Comparison of ENCODE assay signal across 8 cellular contexts in genomic region chr2:173448938-173449471, GRCh38.
DNase-seq lines count a peak whose midpoint lies in the region; ATAC-seq, FAIRE-seq and TF ChIP-seq lines count a peak whose summit lies in the region.

No MANE protein-coding gene starts in this region.

- POLR2A ChIA-PET in activated naive CD8-positive, alpha-beta T cell treated with anti-CD3 and anti-CD28 coated beads, Interleukin-2, amount 10 ng/mL, durations not matched to agents 7 days and 5 days (lab: Charles Lee), result interaction anchor here (0.6 to 0.7 kb wide), 2 partner anchors 590 to 1762 kb away, joined by 3 to 4 read pairs; partner anchors contain the start of gene DYNC1I2

- in situ Hi-C loops in SK-MEL-5 (cut with HindIII; ENCODE audit: low pct_unique_long_range_greater_than_20kb, low sequenced_read_pairs), result no loop called here

- intact Hi-C loops in heart right ventricle (cut with DNase I), result loop anchor here (1.0 to 5.0 kb wide), 4 partner anchors 42 to 47 kb away; no protein-coding TSS in a partner anchor

- peak; percentile 86 for FAIRE-seq in A204.1 (lab: Jason Lieb, UNC)

- H3K9ac ChIP-seq in rectal smooth muscle tissue (ENCODE audit: low read length), result no peak overlapping the region

- WGBS in heart right ventricle, 2 donors, result 18 to 22% methylated on average over 16 to 17 of the region's 17 CpGs

- TF ChIP-seq CTCF in heart right ventricle (IDR thresholded peaks at IDR 0.05), result peak; percentile 65 to 84 (median 75)

- peaks cover 14% of the 10 kb centered on the region for H3K27me3 Mint-ChIP-seq in activated naive CD8-positive, alpha-beta T cell treated with anti-CD3 and anti-CD28 coated beads, Interleukin-2, amount 10 ng/mL, durations not matched to agents 7 days and 5 days

- no peak overlapping the region for H3K27ac Mint-ChIP-seq in activated naive CD8-positive, alpha-beta T cell treated with anti-CD3 and anti-CD28 coated beads, Interleukin-2, amount 10 ng/mL, durations not matched to agents 7 days and 5 days

- peak overlapping the region in 7 of 10 donors; percentile 15 to 44 (median 38) for H3K4me3 ChIP-seq in heart right ventricle
- H3K4me3 ChIP-seq in rectal smooth muscle tissue (ENCODE audit: low read length), result peak overlapping the region; percentile 63

- no peaks in the 10 kb centered on the region for H3K36me3 Mint-ChIP-seq in activated naive CD8-positive, alpha-beta T cell treated with anti-CD3 and anti-CD28 coated beads, Interleukin-2, amount 10 ng/mL, durations not matched to agents 7 days and 5 days

- peaks cover 0 to 7% (median 0%) of the 10 kb centered on the region in 11 donors for H3K9me3 ChIP-seq in heart right ventricle

- peak overlapping the region; percentile 38 for H3K4me3 Mint-ChIP-seq in activated naive CD8-positive, alpha-beta T cell treated with anti-CD3 and anti-CD28 coated beads, Interleukin-2, amount 10 ng/mL, durations not matched to agents 7 days and 5 days

- no peaks in the 10 kb centered on the region for H3K36me3 ChIP-seq in heart right ventricle
- H3K36me3 ChIP-seq in rectal smooth muscle tissue (ENCODE audit: control insufficient read depth, insufficient read depth, low read length), result no peaks in the 10 kb centered on the region

- H3K27me3 ChIP-seq in heart right ventricle (peaks cover 0 to 8% (median 0%) of the 10 kb centered on the region in 7 donors), rectal smooth muscle tissue (ENCODE audit: control insufficient read depth, insufficient read depth, low read length) (no peaks in the 10 kb centered on the region)

- ATAC-seq in GM19025 (IDR thresholded peaks at IDR 0.05; ENCODE audit: low read depth, unreplicated experiment) (peak; percentile 55), heart right ventricle (peak; percentile 88 to 97 (median 94)), HG02763 (IDR thresholded peaks at IDR 0.05; ENCODE audit: unreplicated experiment) (no peak)
- ATAC-seq in activated naive CD8-positive, alpha-beta T cell treated with anti-CD3 and anti-CD28 coated beads, Interleukin-2, amount 10 ng/mL, durations not matched to agents 7 days and 5 days (ENCODE audit: low read depth), result peak; percentile 56

- DNase-seq in KG1 (lab: John Stamatoyannopoulos, UW) (peak; percentile 4), SK-MEL-5 (ENCODE audit: low read depth, low spot score) (peak; percentile 93), heart right ventricle (peak; percentile 80 to 82)
- DNase-seq in activated naive CD8-positive, alpha-beta T cell treated with anti-CD3 and anti-CD28 coated beads, Interleukin-2, amount 10 ng/mL, durations not matched to agents 7 days and 5 days, result peak; percentile 49

- H3K27ac ChIP-seq in heart right ventricle, result peak overlapping the region in 8 of 10 donors; percentile 5 to 73 (median 69)
- H3K27ac ChIP-seq in rectal smooth muscle tissue (ENCODE audit: low read depth, low read length), result no peak overlapping the region

- peaks cover 10% of the 10 kb centered on the region for H3K4me1 Mint-ChIP-seq in activated naive CD8-positive, alpha-beta T cell treated with anti-CD3 and anti-CD28 coated beads, Interleukin-2, amount 10 ng/mL, durations not matched to agents 7 days and 5 days

- H3K4me1 ChIP-seq in heart right ventricle, result peaks cover 0 to 11% (median 2%) of the 10 kb centered on the region in 9 donors
- H3K4me1 ChIP-seq in rectal smooth muscle tissue (ENCODE audit: control insufficient read depth, insufficient read depth, low read length), result peaks cover 2% of the 10 kb centered on the region

- no peaks in the 10 kb centered on the region for H3K9me3 Mint-ChIP-seq in activated naive CD8-positive, alpha-beta T cell treated with anti-CD3 and anti-CD28 coated beads, Interleukin-2, amount 10 ng/mL, durations not matched to agents 7 days and 5 days

Comparison
In these comparisons a context has a peak if more than half of its experiments do, and no peak if none do; other contexts are left out.
1. DNase-seq: peak in every context shown above with its lines; median percentile 93 in SK-MEL-5; 81 in heart right ventricle; 49 in activated naive CD8-positive, alpha-beta T cell treated with anti-CD3 and anti-CD28 coated beads, Interleukin-2, amount 10 ng/mL, durations not matched to agents 7 days and 5 days; 4 in KG1.